8 cellular contexts compared by ENCODE assay signal in genomic region chr18:54250846-54251251, GRCh38. TPM values are rescaled to one million over a fixed set of nuclear protein-coding genes. Genes with fewer than 3 reads are reported as not detected.
DNase-seq lines count a peak whose midpoint lies in the region; ATAC-seq and TF ChIP-seq lines count a peak whose summit lies in the region.

No MANE protein-coding gene starts in this region.

- peak overlapping the region; percentile 46 for H3K27ac ChIP-seq in epithelial cell of prostate

- peaks cover 38% of the 10 kb centered on the region for H3K4me1 Mint-ChIP-seq in osteocyte (ENCODE audit: unreplicated experiment)

- no peaks in the 10 kb centered on the region for H3K9me3 Mint-ChIP-seq in osteocyte (ENCODE audit: unreplicated experiment)

- no peak for TF ChIP-seq CTCF in osteocyte (IDR thresholded peaks at IDR 0.05)

- peak; percentile 72 for ATAC-seq in GM18498 (IDR thresholded peaks at IDR 0.05; ENCODE audit: unreplicated experiment)
- ATAC-seq in GM21381 (IDR thresholded peaks at IDR 0.05; ENCODE audit: unreplicated experiment), result peak; percentile 84
- ATAC-seq in HG03378 (IDR thresholded peaks at IDR 0.05; ENCODE audit: unreplicated experiment), result peak; percentile 94

- H3K27ac Mint-ChIP-seq in osteocyte (ENCODE audit: unreplicated experiment), result no peak overlapping the region

- H3K4me3 Mint-ChIP-seq in osteocyte (ENCODE audit: unreplicated experiment), result no peak overlapping the region

- DNase-seq in epithelial cell of prostate (ENCODE audit: low read depth, low spot score), result no peak
- no peak for DNase-seq in osteocyte (ENCODE audit: extremely low spot score, unreplicated experiment)
- no peak for DNase-seq in NCI-H1092 (lab: John Stamatoyannopoulos, UW)
- DNase-seq in NCI-H1694 treated with DMSO at 0.1 percent for 48 hours (lab: John Stamatoyannopoulos, UW), result no peak
- no peak for DNase-seq in effector CD8-positive, alpha-beta T cell (lab: John Stamatoyannopoulos, UW)

- no peaks in the 10 kb centered on the region for H3K36me3 Mint-ChIP-seq in osteocyte (ENCODE audit: unreplicated experiment)

- H3K27me3 Mint-ChIP-seq in osteocyte (ENCODE audit: unreplicated experiment), result no peaks in the 10 kb centered on the region

RNA-seq across cellular contexts. Expression of gene POLI, which starts 18.5 kb away (rescaled TPM):
- 26.6 and 29.7 TPM in 2 replicates for total RNA-seq in osteocyte

RNA-seq across cellular contexts. Expression of gene MBD2, which starts 26.4 kb away (rescaled TPM):
- 58.3 and 62.5 TPM in 2 replicates for total RNA-seq in osteocyte
